Comparison of ENCODE assay signal across 24 cellular contexts in genomic region chr15:78321786-78322185, GRCh38. TPM values are rescaled to one million over a fixed set of nuclear protein-coding genes. Genes with fewer than 3 reads are reported as not detected.
DNase-seq lines count a peak whose midpoint lies in the region; ATAC-seq, FAIRE-seq and TF ChIP-seq lines count a peak whose summit lies in the region.
"Had no signal": no experiment of that assay in that cellular context is flagged by ENCODE, and none has a peak within 500 bp of the region (broad histone marks: within the 10 kb centered on the region; RNA-seq: fewer than 3 reads in every experiment).

No MANE protein-coding gene starts in this region.

- peaks cover 9% of the 10 kb centered on the region; the same call in 1 of the 2 replicates for H3F3A ChIP-seq in GM23338 (replicated peaks; ENCODE audit: low read depth)

- peaks cover 55% of the 10 kb centered on the region for H3K4me1 Mint-ChIP-seq in GM23338
- H3K4me1 Mint-ChIP-seq: T-helper 17 cell had no signal

- H3K27me3 Mint-ChIP-seq in GM23338 (ENCODE audit: insufficient read depth, low read depth, poor library complexity): peaks cover 7% of the 10 kb centered on the region

- H3K27me3 ChIP-seq in GM23338 (ENCODE audit: insufficient read depth): no peaks in the 10 kb centered on the region
- no peaks in the 10 kb centered on the region for H3K27me3 ChIP-seq in iPS-18a (ENCODE audit: control insufficient read depth, insufficient read depth, low read length)
- no peaks in the 10 kb centered on the region for H3K27me3 ChIP-seq in neuron (ENCODE audit: insufficient read depth, low read length)
- H3K27me3 ChIP-seq: adrenal gland, gastrocnemius medialis, ovary, right lobe of liver had no signal

- peak overlapping the region; percentile 86 for H2AFZ ChIP-seq in GM23338
- H2AFZ ChIP-seq in neuron (ENCODE audit: low read depth, low read length): peak overlapping the region; percentile 22

- no peaks in the 10 kb centered on the region for H3K79me2 ChIP-seq in GM23338 (replicated peaks; ENCODE audit: insufficient read depth)

- H3K9ac ChIP-seq in SK-N-MC (ENCODE audit: insufficient read length): peak overlapping the region; percentile 60
- peak overlapping the region; percentile 38 for H3K9ac ChIP-seq in iPS-18a (ENCODE audit: low read length)
- H3K9ac ChIP-seq: KMS-11 had no signal

- H3K27ac ChIP-seq in GM23338 (ENCODE audit: low read depth) (no peak overlapping the region), SK-N-MC (peak overlapping the region; percentile 81; the same call in 1 of the 2 replicates), iPS-18a (ENCODE audit: low read length) (no peak overlapping the region)
- H3K27ac ChIP-seq: adrenal gland, KMS-11, ovary, right lobe of liver, thoracic aorta, VCaP had no signal

- ATAC-seq in GM23338: peak; percentile 11
- ATAC-seq: gastrocnemius medialis, left cardiac atrium, T-helper 17 cell had no signal

- no peaks in the 10 kb centered on the region for H3K9me3 ChIP-seq in SK-N-MC (ENCODE audit: low read depth, low read length)
- no peaks in the 10 kb centered on the region for H3K9me3 ChIP-seq in iPS-18a (ENCODE audit: control insufficient read depth, low read depth, low read length)
- H3K9me3 ChIP-seq in neuron (ENCODE audit: low read length): no peaks in the 10 kb centered on the region
- H3K9me3 ChIP-seq: adrenal gland, gastrocnemius medialis, ovary, right lobe of liver, thoracic aorta had no signal

- DNase-seq in GM23338 (ENCODE audit: low spot score) (no peak), SK-N-MC (ENCODE audit: low read depth, low spot score) (no peak), AG08396 (ENCODE audit: low spot score) (no peak), superior temporal gyrus (ENCODE audit: extremely low spot score) (no peak), frontal cortex (ENCODE audit: low spot score in 2 of 2) (no peak)
- DNase-seq in activated CD4-positive, alpha-beta T cell treated with anti-CD3 and anti-CD28 coated beads, Interleukin-2, amount 50 U/mL, for 4 hours: no peak
- DNase-seq: activated CD4-positive, alpha-beta T cell treated with anti-CD3 and anti-CD28 coated beads, Interleukin-2, amount 50 U/mL, for 48 hours; activated effector memory CD4-positive, alpha-beta T cell treated with Interleukin-2 at 50 U/mL for 16 hours; erythroblast; gastrocnemius medialis; GDM1; left cardiac atrium; NCI-H1694; NCI-H526 treated with DMSO at 0.1 percent for 48 hours; ovary; T-helper 17 cell had no signal

- no peak for FAIRE-seq in frontal cortex (lab: Jason Lieb, UNC)

- H3K27ac Mint-ChIP-seq in GM23338: peak overlapping the region; percentile 83
- H3K27ac Mint-ChIP-seq: T-helper 17 cell had no signal

- no peak for TF ChIP-seq CTCF in GM23338 (conservative IDR thresholded peaks at IDR 0.05; ENCODE audit: low read depth in 2 of 2)

- H3K9me3 Mint-ChIP-seq in GM23338: no peaks in the 10 kb centered on the region; the same call in 2 of the 3 replicates

- H3K4me2 ChIP-seq in GM23338: peak overlapping the region; percentile 44; the same call in 1 of the 2 replicates
- H3K4me2 ChIP-seq: KMS-11 had no signal

- H3K36me3 Mint-ChIP-seq in GM23338 (ENCODE audit: low read depth): no peaks in the 10 kb centered on the region

- H3K4me3 Mint-ChIP-seq in GM23338: no peak overlapping the region
- H3K4me3 Mint-ChIP-seq: T-helper 17 cell had no signal

- H3K4me3 ChIP-seq in GM23338 (no peak overlapping the region), SK-N-MC (peak overlapping the region; percentile 58; the same call in 1 of the 2 replicates), iPS-18a (ENCODE audit: low read length) (no peak overlapping the region), neuron (ENCODE audit: low read length) (no peak overlapping the region)
- H3K4me3 ChIP-seq: adrenal gland, gastrocnemius medialis, ovary, right lobe of liver, thoracic aorta had no signal

- no peaks in the 10 kb centered on the region for H4K20me1 ChIP-seq in GM23338 (replicated peaks; ENCODE audit: insufficient read depth)

- H3K4me1 ChIP-seq in GM23338 (ENCODE audit: insufficient read depth) (peaks cover 27% of the 10 kb centered on the region), iPS-18a (ENCODE audit: control insufficient read depth, low read depth, low read length) (peaks cover 29% of the 10 kb centered on the region), neuron (ENCODE audit: insufficient read depth, low read length) (peaks cover 58% of the 10 kb centered on the region)
- H3K4me1 ChIP-seq: adrenal gland, gastrocnemius medialis, right lobe of liver had no signal

- no peaks in the 10 kb centered on the region for H3K9me2 ChIP-seq in GM23338 (ENCODE audit: insufficient read depth)

- H3K36me3 ChIP-seq in GM23338 (ENCODE audit: insufficient read depth) (no peaks in the 10 kb centered on the region), SK-N-MC (ENCODE audit: insufficient read depth, low read length) (no peaks in the 10 kb centered on the region), iPS-18a (ENCODE audit: control insufficient read depth, low read depth, low read length) (no peaks in the 10 kb centered on the region), neuron (ENCODE audit: insufficient read depth, low read length) (no peaks in the 10 kb centered on the region)
- H3K36me3 ChIP-seq: adrenal gland, gastrocnemius medialis, ovary, right lobe of liver, thoracic aorta had no signal

TF ChIP-seq in GM23338, 12 proteins besides CTCF, POLR2A, EP300 and RAD21:
- TF ChIP-seq REST (IDR thresholded peaks at IDR 0.05; ENCODE audit: unreplicated experiment): no peak
- TF ChIP-seq STAT1 (IDR thresholded peaks at IDR 0.05; ENCODE audit: unreplicated experiment): no peak
- TF ChIP-seq ZNF114 (CRISPR knock-in tag; IDR thresholded peaks at IDR 0.05): no peak
- no peak for TF ChIP-seq ETS1 (IDR thresholded peaks at IDR 0.05)
- TF ChIP-seq CREB1 (CRISPR knock-in tag; IDR thresholded peaks at IDR 0.05; ENCODE audit: low read depth): no peak

RNA-seq across cellular contexts. Expression of gene CRABP1, which starts 18.4 kb away (rescaled TPM):
- total RNA-seq in GM23338 (2014; rRNA removed; shearing (Covaris generic)): 127 and 156 TPM in 2 replicates
- 522 and 536 TPM in 2 replicates for polyA plus RNA-seq in GM23338 (2016; fragmentation: Nextera tagmentation; extraction: Ambion mirVana)
- 13.9 TPM for total RNA-seq in frontal cortex
- total RNA-seq: gastrocnemius medialis, left cardiac atrium, OCI-LY7, right lobe of liver, T-helper 17 cell had no signal

RNA-seq across cellular contexts. Expression of gene SKIC8, which starts 22.4 kb away (rescaled TPM):
- 47.0 and 59.4 TPM in 2 replicates for total RNA-seq in GM23338 (2014; rRNA removed; shearing (Covaris generic))
- polyA plus RNA-seq in GM23338 (2016; fragmentation: Nextera tagmentation; extraction: Ambion mirVana): 68.6 and 73.8 TPM in 2 replicates
- 53.0 TPM for total RNA-seq in frontal cortex

RNA-seq across cellular contexts. Expression of gene DNAJA4, which starts 57.4 kb away (rescaled TPM):
- total RNA-seq in GM23338 (2014; rRNA removed; shearing (Covaris generic)): 10.3 and 12.5 TPM in 2 replicates
- polyA plus RNA-seq in GM23338 (2016; fragmentation: Nextera tagmentation; extraction: Ambion mirVana): 5.0 and 5.4 TPM in 2 replicates
- total RNA-seq in frontal cortex: 29.8 TPM
- total RNA-seq: OCI-LY7 had no signal
